ENCODE assay signal across 8 cellular contexts in the genomic region with DNA sequence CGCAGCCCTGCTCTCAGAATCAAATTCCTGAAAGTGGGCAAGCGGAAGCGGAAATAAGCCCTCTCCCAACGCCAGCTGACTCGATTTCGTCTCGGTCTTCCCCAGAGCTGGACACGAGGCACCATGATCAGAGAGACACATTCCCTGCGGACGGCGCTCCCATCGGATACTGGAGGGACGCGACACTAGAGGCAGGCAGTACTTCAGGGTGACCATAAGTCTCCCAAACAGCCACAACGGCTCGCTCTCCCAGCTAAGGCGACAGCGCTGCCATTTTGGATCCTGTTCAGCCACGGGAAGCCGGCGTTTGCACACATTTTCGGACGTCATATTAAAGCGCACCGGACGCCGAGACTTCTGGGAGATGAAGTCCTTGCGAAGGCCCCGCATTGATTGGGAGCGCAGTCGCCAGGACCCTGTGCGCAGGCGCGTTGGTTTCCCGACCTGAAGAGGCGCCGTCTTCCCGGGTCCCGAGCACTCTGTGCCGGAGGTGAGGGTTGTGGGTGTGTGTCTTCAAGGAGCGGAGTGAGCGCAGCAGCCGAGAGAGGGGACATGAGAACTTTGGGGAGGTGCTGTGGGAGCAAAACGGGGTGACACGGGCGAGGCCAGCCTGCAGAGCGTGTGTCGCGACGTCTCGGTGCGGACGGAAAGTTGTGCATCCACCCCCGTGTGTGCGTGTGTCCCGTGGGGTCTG. TPM values are rescaled to one million over a fixed set of nuclear protein-coding genes. Genes with fewer than 3 reads are reported as not detected.
DNase-seq lines count a peak whose midpoint lies in the region; ATAC-seq and TF ChIP-seq lines count a peak whose summit lies in the region.

Gene ZNF2, plus strand, starts transcription at position 439 of the 694 bp plus-strand sequence. CDS start 10,418 bp downstream, outside the sequence.

- CTCF ChIA-PET in activated CD4-positive, alpha-beta T cell treated with anti-CD3 and anti-CD28 coated beads, Interleukin-2, amount 10 ng/mL, durations not matched to agents 7 days and 5 days (lab: Charles Lee) = interaction anchor here (1.1 to 2.2 kb wide), 5 partner anchors 9 to 143 kb away, joined by 4 to 9 read pairs (median 5); partner anchors contain the start of gene MRPS5

- intact Hi-C loops in left colon (cut with DNase I, micrococcal nuclease) = no loop called here

- peaks cover 6% of the 10 kb centered on the region for H3K9me3 Mint-ChIP-seq in activated CD4-positive, alpha-beta T cell treated with anti-CD3 and anti-CD28 coated beads, Interleukin-2, amount 10 ng/mL, durations not matched to agents 7 days and 5 days

- peak within 1 kb of the TSS; percentile 96 for H3K27ac Mint-ChIP-seq in activated CD4-positive, alpha-beta T cell treated with anti-CD3 and anti-CD28 coated beads, Interleukin-2, amount 10 ng/mL, durations not matched to agents 7 days and 5 days

- H3K4me1 Mint-ChIP-seq in activated CD4-positive, alpha-beta T cell treated with anti-CD3 and anti-CD28 coated beads, Interleukin-2, amount 10 ng/mL, durations not matched to agents 7 days and 5 days = peaks cover 43% of the 10 kb centered on the region

- peaks cover 17% of the 10 kb centered on the region for H3K36me3 Mint-ChIP-seq in activated CD4-positive, alpha-beta T cell treated with anti-CD3 and anti-CD28 coated beads, Interleukin-2, amount 10 ng/mL, durations not matched to agents 7 days and 5 days (ENCODE audit: low read depth)

- DNase-seq in NCI-H526 treated with DMSO at 0.1 percent for 48 hours (lab: John Stamatoyannopoulos, UW) (peak; percentile 93), cortex of kidney (lab: John Stamatoyannopoulos, UW) (peak; percentile 51), left colon (peak; percentile 98 to 99)
- DNase-seq in activated CD4-positive, alpha-beta T cell treated with anti-CD3 and anti-CD28 coated beads, Interleukin-2, amount 10 ng/mL, durations not matched to agents 7 days and 5 days = peak; percentile 98
- DNase-seq in stimulated activated CD4-positive, alpha-beta T cell treated with anti-CD3 and anti-CD28 coated beads, Interleukin-1b, Interleukin-23, amount 100 ng/mL, for 4 hours (ENCODE audit: low read depth in 2 of 2) = peak; percentile 94

- peak within 1 kb of the TSS; percentile 81 for H3K27ac ChIP-seq in C4-2B

- ATAC-seq in GM19351 (IDR thresholded peaks at IDR 0.05; ENCODE audit: unreplicated experiment) (peak; percentile 94), HG03520 (IDR thresholded peaks at IDR 0.05; ENCODE audit: unreplicated experiment) (peak; percentile 85), left colon (peak; percentile 97)

- H3K27me3 Mint-ChIP-seq in activated CD4-positive, alpha-beta T cell treated with anti-CD3 and anti-CD28 coated beads, Interleukin-2, amount 10 ng/mL, durations not matched to agents 7 days and 5 days = no peaks in the 10 kb centered on the region

- POLR2A ChIA-PET in activated CD4-positive, alpha-beta T cell treated with anti-CD3 and anti-CD28 coated beads, Interleukin-2, amount 10 ng/mL, durations not matched to agents 7 days and 5 days (lab: Charles Lee) = no interaction called here

- TF ChIP-seq CTCF in C4-2B (conservative IDR thresholded peaks at IDR 0.05) = no peak

- peak within 1 kb of the TSS; percentile 100 for H3K4me3 Mint-ChIP-seq in activated CD4-positive, alpha-beta T cell treated with anti-CD3 and anti-CD28 coated beads, Interleukin-2, amount 10 ng/mL, durations not matched to agents 7 days and 5 days

RNA-seq across cellular contexts. Expression of gene ZNF2, which starts in this region (rescaled TPM):
- 1 to 10 TPM; 4.4 to 4.8 TPM for total RNA-seq in activated CD4-positive, alpha-beta T cell treated with anti-CD3 and anti-CD28 coated beads, Interleukin-2, amount 10 ng/mL, durations not matched to agents 7 days and 5 days
- 1 to 10 TPM; 2.4 to 2.6 TPM for total RNA-seq in left colon

Comparison
In these comparisons a context has a peak if more than half of its experiments do, and no peak if none do; other contexts are left out.
1. Peak in every context shown above with its lines: DNase-seq, ATAC-seq and H3K27ac ChIP-seq.